1 cellular context compared by ENCODE assay signal in genomic region chr2:20351555-20352229, GRCh38.
TF ChIP-seq lines count a peak whose summit lies in the region.

No MANE protein-coding gene starts in this region.

TF ChIP-seq in HepG2, 621 proteins besides CTCF, POLR2A, EP300 and RAD21 (continued from another document and continues in another):
- TF ChIP-seq ZNF407 (CRISPR knock-in tag; IDR thresholded peaks at IDR 0.05; ENCODE audit: not compliant biosample characterization), result no peak
- no peak for TF ChIP-seq HINFP (CRISPR knock-in tag; IDR thresholded peaks at IDR 0.05; ENCODE audit: low read depth)
- no peak for TF ChIP-seq ZC3H13 (CRISPR knock-in tag; IDR thresholded peaks at IDR 0.05)
- no peak for TF ChIP-seq ZNF839 (CRISPR knock-in tag; IDR thresholded peaks at IDR 0.05; ENCODE audit: borderline replicate concordance)
- no peak for TF ChIP-seq HNF1B (CRISPR knock-in tag; IDR thresholded peaks at IDR 0.05)
- no peak for TF ChIP-seq SMAD9 (CRISPR knock-in tag; IDR thresholded peaks at IDR 0.05)
- TF ChIP-seq TMF1 (CRISPR knock-in tag; IDR thresholded peaks at IDR 0.05; ENCODE audit: low read depth), result peak; percentile 23; the same call in 1 of the 2 replicates
- TF ChIP-seq, protein P1, sequence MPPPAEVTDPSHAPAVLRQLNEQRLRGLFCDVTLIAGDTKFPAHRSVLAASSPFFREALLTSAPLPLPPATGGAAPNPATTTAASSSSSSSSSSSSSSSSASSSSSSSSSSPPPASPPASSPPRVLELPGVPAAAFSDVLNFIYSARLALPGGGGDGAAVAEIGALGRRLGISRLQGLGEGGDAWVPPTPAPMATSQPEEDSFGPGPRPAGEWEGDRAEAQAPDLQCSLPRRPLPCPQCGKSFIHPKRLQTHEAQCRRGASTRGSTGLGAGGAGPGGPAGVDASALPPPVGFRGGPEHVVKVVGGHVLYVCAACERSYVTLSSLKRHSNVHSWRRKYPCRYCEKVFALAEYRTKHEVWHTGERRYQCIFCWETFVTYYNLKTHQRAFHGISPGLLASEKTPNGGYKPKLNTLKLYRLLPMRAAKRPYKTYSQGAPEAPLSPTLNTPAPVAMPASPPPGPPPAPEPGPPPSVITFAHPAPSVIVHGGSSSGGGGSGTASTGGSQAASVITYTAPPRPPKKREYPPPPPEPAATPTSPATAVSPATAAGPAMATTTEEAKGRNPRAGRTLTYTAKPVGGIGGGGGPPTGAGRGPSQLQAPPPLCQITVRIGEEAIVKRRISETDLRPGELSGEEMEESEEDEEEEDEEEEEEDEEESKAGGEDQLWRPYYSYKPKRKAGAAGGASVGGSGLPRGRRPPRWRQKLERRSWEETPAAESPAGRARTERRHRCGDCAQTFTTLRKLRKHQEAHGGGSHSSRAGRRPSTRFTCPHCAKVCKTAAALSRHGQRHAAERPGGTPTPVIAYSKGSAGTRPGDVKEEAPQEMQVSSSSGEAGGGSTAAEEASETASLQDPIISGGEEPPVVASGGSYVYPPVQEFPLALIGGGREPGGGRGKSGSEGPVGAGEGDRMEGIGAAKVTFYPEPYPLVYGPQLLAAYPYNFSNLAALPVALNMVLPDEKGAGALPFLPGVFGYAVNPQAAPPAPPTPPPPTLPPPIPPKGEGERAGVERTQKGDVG (CRISPR knock-in tag; IDR thresholded peaks at IDR 0.05; ENCODE audit: borderline replicate concordance), result no peak
- no peak for TF ChIP-seq ZUFSP (CRISPR knock-in tag; IDR thresholded peaks at IDR 0.05; ENCODE audit: borderline replicate concordance)
- no peak for TF ChIP-seq HES4 (CRISPR knock-in tag; IDR thresholded peaks at IDR 0.05; ENCODE audit: borderline replicate concordance)
- TF ChIP-seq ZNF512B (CRISPR knock-in tag; IDR thresholded peaks at IDR 0.05; ENCODE audit: borderline replicate concordance), result no peak
- no peak for TF ChIP-seq PLRG1 (conservative IDR thresholded peaks at IDR 0.05)
- no peak for TF ChIP-seq JUNB (CRISPR knock-in tag; IDR thresholded peaks at IDR 0.05; ENCODE audit: borderline replicate concordance)
- TF ChIP-seq MXI1 (IDR thresholded peaks at IDR 0.05; ENCODE audit: borderline replicate concordance, low read depth, low read length), result peak; percentile 28; the same call in 1 of the 3 replicates
- no peak for TF ChIP-seq HDAC6 (IDR thresholded peaks at IDR 0.05; ENCODE audit: low read depth, low read length)
- TF ChIP-seq ZNF350 (CRISPR knock-in tag; IDR thresholded peaks at IDR 0.05; ENCODE audit: borderline replicate concordance, low read depth), result peak; percentile 10; the same call in 1 of the 2 replicates
- TF ChIP-seq, protein P2, sequence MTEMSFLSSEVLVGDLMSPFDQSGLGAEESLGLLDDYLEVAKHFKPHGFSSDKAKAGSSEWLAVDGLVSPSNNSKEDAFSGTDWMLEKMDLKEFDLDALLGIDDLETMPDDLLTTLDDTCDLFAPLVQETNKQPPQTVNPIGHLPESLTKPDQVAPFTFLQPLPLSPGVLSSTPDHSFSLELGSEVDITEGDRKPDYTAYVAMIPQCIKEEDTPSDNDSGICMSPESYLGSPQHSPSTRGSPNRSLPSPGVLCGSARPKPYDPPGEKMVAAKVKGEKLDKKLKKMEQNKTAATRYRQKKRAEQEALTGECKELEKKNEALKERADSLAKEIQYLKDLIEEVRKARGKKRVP (CRISPR knock-in tag; IDR thresholded peaks at IDR 0.05), result no peak
- TF ChIP-seq ZNF264 (CRISPR knock-in tag; IDR thresholded peaks at IDR 0.05), result no peak
- TF ChIP-seq, protein P3, sequence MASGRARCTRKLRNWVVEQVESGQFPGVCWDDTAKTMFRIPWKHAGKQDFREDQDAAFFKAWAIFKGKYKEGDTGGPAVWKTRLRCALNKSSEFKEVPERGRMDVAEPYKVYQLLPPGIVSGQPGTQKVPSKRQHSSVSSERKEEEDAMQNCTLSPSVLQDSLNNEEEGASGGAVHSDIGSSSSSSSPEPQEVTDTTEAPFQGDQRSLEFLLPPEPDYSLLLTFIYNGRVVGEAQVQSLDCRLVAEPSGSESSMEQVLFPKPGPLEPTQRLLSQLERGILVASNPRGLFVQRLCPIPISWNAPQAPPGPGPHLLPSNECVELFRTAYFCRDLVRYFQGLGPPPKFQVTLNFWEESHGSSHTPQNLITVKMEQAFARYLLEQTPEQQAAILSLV (CRISPR knock-in tag; IDR thresholded peaks at IDR 0.05; ENCODE audit: borderline replicate concordance), result no peak; the same call in 1 of the 2 replicates
- no peak for TF ChIP-seq CREB3 (CRISPR knock-in tag; IDR thresholded peaks at IDR 0.05)
- TF ChIP-seq PTBP1 (IDR thresholded peaks at IDR 0.05; ENCODE audit: low read depth, low read length, poor library complexity, severe bottlenecking), result no peak
- TF ChIP-seq ATF7-NPFF (CRISPR knock-in tag; IDR thresholded peaks at IDR 0.05; ENCODE audit: low read depth), result no peak
- 0 out of 2 replicates have a peak, but pooled peaks have one; percentile 14 for TF ChIP-seq MIXL1 (CRISPR knock-in tag; IDR thresholded peaks at IDR 0.05)
- TF ChIP-seq ZNF709 (CRISPR knock-in tag; IDR thresholded peaks at IDR 0.05), result no peak
- TF ChIP-seq PHF8 (CRISPR knock-in tag; IDR thresholded peaks at IDR 0.05), result no peak
- no peak for TF ChIP-seq ATAD3A (CRISPR knock-in tag; IDR thresholded peaks at IDR 0.05)
- no peak for TF ChIP-seq CCAR2 (optimal IDR thresholded peaks at IDR 0.05; ENCODE audit: low read depth, low read length)
- TF ChIP-seq ELF3 (CRISPR knock-in tag; IDR thresholded peaks at IDR 0.05), result no peak
- no peak for TF ChIP-seq ZFP41 (CRISPR knock-in tag; IDR thresholded peaks at IDR 0.05; ENCODE audit: borderline replicate concordance)
- TF ChIP-seq ZNF567 (CRISPR knock-in tag; IDR thresholded peaks at IDR 0.05; ENCODE audit: borderline replicate concordance), result no peak
- TF ChIP-seq ARNT2 (CRISPR knock-in tag; IDR thresholded peaks at IDR 0.05; ENCODE audit: low read depth), result no peak
- 0 out of 2 replicates have a peak, but pooled peaks have one; percentile 5 for TF ChIP-seq ZKSCAN5 (CRISPR knock-in tag; IDR thresholded peaks at IDR 0.05)
- TF ChIP-seq ZNF766 (CRISPR knock-in tag; IDR thresholded peaks at IDR 0.05; ENCODE audit: borderline replicate concordance), result no peak
- TF ChIP-seq EEA1 (CRISPR knock-in tag; IDR thresholded peaks at IDR 0.05; ENCODE audit: borderline replicate concordance), result no peak
- no peak for TF ChIP-seq ZNF17 (CRISPR knock-in tag; IDR thresholded peaks at IDR 0.05)
